In genomic region chr11:19659529-19659928, GRCh38 we compare ENCODE assay signal across 2 cellular contexts.
TF ChIP-seq lines count a peak whose summit lies in the region.

No MANE protein-coding gene starts in this region.

TF ChIP-seq in A549, 52 proteins besides CTCF, POLR2A, EP300 and RAD21 (continued from another document):
- TF ChIP-seq BHLHE40 (IDR thresholded peaks at IDR 0.05; ENCODE audit: low read depth, low read length) (no peak), ZFP36 (IDR thresholded peaks at IDR 0.05; ENCODE audit: borderline replicate concordance, partially characterized antibody) (no peak), KDM1A (IDR thresholded peaks at IDR 0.05; ENCODE audit: low read depth) (no peak), E2F6 (IDR thresholded peaks at IDR 0.05; ENCODE audit: borderline replicate concordance, low read depth) (no peak), RCOR1 (IDR thresholded peaks at IDR 0.05; ENCODE audit: low read depth, low read length) (no peak), KDM5A (IDR thresholded peaks at IDR 0.05) (no peak), JUNB (IDR thresholded peaks at IDR 0.05) (no peak), TP53 (CRISPR knock-in tag; IDR thresholded peaks at IDR 0.05) (no peak), PHF8 (IDR thresholded peaks at IDR 0.05; ENCODE audit: borderline replicate concordance, low read depth) (no peak), NFE2L2 (conservative IDR thresholded peaks at IDR 0.05; ENCODE audit: low read length) (no peak), JUN (IDR thresholded peaks at IDR 0.05) (no peak), NR3C1 (IDR thresholded peaks at IDR 0.05) (no peak), HEYL (CRISPR knock-in tag; IDR thresholded peaks at IDR 0.05) (no peak)

TF ChIP-seq in GM12878, 131 proteins besides CTCF, POLR2A, EP300 and RAD21 (continued from another document):
- TF ChIP-seq CBFB (IDR thresholded peaks at IDR 0.05; ENCODE audit: low read depth) (no peak), ZNF24 (IDR thresholded peaks at IDR 0.05) (no peak)
